ENCODE assay signal across 5 cellular contexts in genomic region chr10:133258066-133258817, GRCh38. TPM values are rescaled to one million over a fixed set of nuclear protein-coding genes. Genes with fewer than 3 reads are reported as not detected.
DNase-seq lines count a peak whose midpoint lies in the region; ATAC-seq and TF ChIP-seq lines count a peak whose summit lies in the region.

No MANE protein-coding gene starts in this region.

- H3K9me3 ChIP-seq in smooth muscle cell (replicated peaks; ENCODE audit: low read depth), result no peaks in the 10 kb centered on the region

- no peaks in the 10 kb centered on the region for H3K27me3 Mint-ChIP-seq in activated naive CD8-positive, alpha-beta T cell treated with anti-CD3 and anti-CD28 coated beads for 36 hours

- H3K4me1 Mint-ChIP-seq in activated naive CD8-positive, alpha-beta T cell treated with anti-CD3 and anti-CD28 coated beads for 36 hours, result peaks cover 36% of the 10 kb centered on the region

- no peak for TF ChIP-seq CTCF in smooth muscle cell (IDR thresholded peaks at IDR 0.05; ENCODE audit: borderline replicate concordance, insufficient read depth, poor library complexity, severe bottlenecking)

- H3K36me3 Mint-ChIP-seq in activated naive CD8-positive, alpha-beta T cell treated with anti-CD3 and anti-CD28 coated beads for 36 hours, result no peaks in the 10 kb centered on the region

- H3K36me3 ChIP-seq in smooth muscle cell (ENCODE audit: low read depth), result no peaks in the 10 kb centered on the region

- H3K9ac ChIP-seq in smooth muscle cell (ENCODE audit: low read depth), result peak overlapping the region; percentile 53

- no peaks in the 10 kb centered on the region for H3K79me2 ChIP-seq in smooth muscle cell (ENCODE audit: low read depth)

- peak overlapping the region; percentile 79 for H3K4me2 ChIP-seq in smooth muscle cell

- H2AFZ ChIP-seq in smooth muscle cell (ENCODE audit: low read depth), result no peak overlapping the region

- no peaks in the 10 kb centered on the region for H4K20me1 ChIP-seq in smooth muscle cell (ENCODE audit: low read depth)

- peak overlapping the region; percentile 88 for H3K27ac ChIP-seq in smooth muscle cell (ENCODE audit: low read depth)

- peaks cover 24% of the 10 kb centered on the region for H3K4me1 ChIP-seq in smooth muscle cell (ENCODE audit: low read depth)

- H3K27ac Mint-ChIP-seq in activated naive CD8-positive, alpha-beta T cell treated with anti-CD3 and anti-CD28 coated beads for 36 hours, result peak overlapping the region; percentile 60

- no peak for ATAC-seq in GM18870 (IDR thresholded peaks at IDR 0.05; ENCODE audit: unreplicated experiment)

- TF ChIP-seq RAD21 in Ishikawa (IDR thresholded peaks at IDR 0.05; ENCODE audit: low read depth), result no peak; the same call in 1 of the 2 replicates

- TF ChIP-seq EP300 in Ishikawa (IDR thresholded peaks at IDR 0.05; ENCODE audit: borderline replicate concordance), result no peak

- peak; percentile 46 for DNase-seq in activated naive CD8-positive, alpha-beta T cell treated with anti-CD3 and anti-CD28 coated beads for 36 hours
- DNase-seq in smooth muscle cell (lab: John Stamatoyannopoulos, UW; ENCODE audit: unreplicated experiment) (no peak), GOT3 (lab: John Stamatoyannopoulos, UW) (no peak)

- WGBS in smooth muscle cell (ENCODE audit: low lambda C conversion rate), result 83% methylated on average over 21 of the region's 21 CpGs

- no peaks in the 10 kb centered on the region for H3K9me3 Mint-ChIP-seq in activated naive CD8-positive, alpha-beta T cell treated with anti-CD3 and anti-CD28 coated beads for 36 hours

- H3K27me3 ChIP-seq in smooth muscle cell (ENCODE audit: low read depth), result no peaks in the 10 kb centered on the region

- H3K4me3 Mint-ChIP-seq in activated naive CD8-positive, alpha-beta T cell treated with anti-CD3 and anti-CD28 coated beads for 36 hours, result no peak overlapping the region

- H3F3A ChIP-seq in smooth muscle cell (ENCODE audit: low read depth), result no peaks in the 10 kb centered on the region

- H3K4me3 ChIP-seq in smooth muscle cell, result no peak overlapping the region

TF ChIP-seq in Ishikawa, 13 proteins besides CTCF, POLR2A, EP300 and RAD21:
- TF ChIP-seq, protein P1, sequence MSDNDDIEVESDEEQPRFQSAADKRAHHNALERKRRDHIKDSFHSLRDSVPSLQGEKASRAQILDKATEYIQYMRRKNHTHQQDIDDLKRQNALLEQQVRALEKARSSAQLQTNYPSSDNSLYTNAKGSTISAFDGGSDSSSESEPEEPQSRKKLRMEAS (IDR thresholded peaks at IDR 0.05), result peak; percentile 51
- 0 out of 2 replicates have a peak, but pooled peaks have one; percentile 30 for TF ChIP-seq NFIC (IDR thresholded peaks at IDR 0.05)
- TF ChIP-seq TAF1 (IDR thresholded peaks at IDR 0.05; ENCODE audit: low read depth), result no peak
- TF ChIP-seq ZBTB7A (IDR thresholded peaks at IDR 0.05; ENCODE audit: low read depth), result peak; percentile 64; the same call in 1 of the 2 replicates
- TF ChIP-seq TEAD4 (IDR thresholded peaks at IDR 0.05), result no peak

RNA-seq across cellular contexts. Expression of gene ADAM8, which starts 18.4 kb away (rescaled TPM):
- 10 to 100 TPM; 34.7 to 41.1 TPM for total RNA-seq in activated naive CD8-positive, alpha-beta T cell treated with anti-CD3 and anti-CD28 coated beads for 36 hours
- total RNA-seq in smooth muscle cell, result 0.36 and 0.85 TPM in 2 replicates
- 0.70 and 0.96 TPM in 2 replicates for polyA plus RNA-seq in smooth muscle cell

RNA-seq across cellular contexts. Expression of gene VENTX, which starts 20.6 kb away (rescaled TPM):
- total RNA-seq in activated naive CD8-positive, alpha-beta T cell treated with anti-CD3 and anti-CD28 coated beads for 36 hours, result not detected
- total RNA-seq in smooth muscle cell, result not detected in 2 replicates
- 0.33 TPM in 1 of 2 replicates, not detected in the other for polyA plus RNA-seq in smooth muscle cell

RNA-seq across cellular contexts. Expression of gene UTF1, which starts 28.2 kb away (rescaled TPM):
- total RNA-seq in activated naive CD8-positive, alpha-beta T cell treated with anti-CD3 and anti-CD28 coated beads for 36 hours, result not detected
- total RNA-seq in smooth muscle cell, result not detected in 2 replicates
- not detected in 2 replicates for polyA plus RNA-seq in smooth muscle cell

RNA-seq across cellular contexts. Expression of gene TUBGCP2, which starts 50.4 kb away (rescaled TPM):
- total RNA-seq in activated naive CD8-positive, alpha-beta T cell treated with anti-CD3 and anti-CD28 coated beads for 36 hours, result 10 to 100 TPM; 53.3 to 57.8 TPM
- total RNA-seq in smooth muscle cell, result 39.5 and 48.5 TPM in 2 replicates
- polyA plus RNA-seq in smooth muscle cell, result 40.5 and 47.0 TPM in 2 replicates

RNA-seq across cellular contexts. Expression of gene ZNF511, which starts 50.5 kb away (rescaled TPM):
- total RNA-seq in activated naive CD8-positive, alpha-beta T cell treated with anti-CD3 and anti-CD28 coated beads for 36 hours, result 10 to 100 TPM; 73.4 to 77.3 TPM
- total RNA-seq in smooth muscle cell, result 15.3 and 20.0 TPM in 2 replicates
- 52.3 and 70.2 TPM in 2 replicates for polyA plus RNA-seq in smooth muscle cell

Comparison
In these comparisons a context has a peak if more than half of its experiments do, and no peak if none do; other contexts are left out.
1. RNA of gene ADAM8, which starts 18.4 kb away (total RNA-seq): 34.7 to 41.1 TPM in activated naive CD8-positive, alpha-beta T cell treated with anti-CD3 and anti-CD28 coated beads for 36 hours; 0.36 to 0.85 TPM in smooth muscle cell; every median in the first group is over 10 times any median in the second.